Comparison of ENCODE assay signal across 1 cellular context in genomic region chr19:55690769-55691545, GRCh38.
TF ChIP-seq lines count a peak whose summit lies in the region.

No MANE protein-coding gene starts in this region.

TF ChIP-seq in GM12878, 131 proteins besides CTCF, POLR2A, EP300 and RAD21:
- TF ChIP-seq ZNF622 (IDR thresholded peaks at IDR 0.05) (no peak), NR2F1 (conservative IDR thresholded peaks at IDR 0.05) (no peak), SIX5 (IDR thresholded peaks at IDR 0.05; ENCODE audit: low read depth, low read length, severe bottlenecking) (no peak), EGR1 (IDR thresholded peaks at IDR 0.05; ENCODE audit: borderline replicate concordance in 1 of 2, low read depth in 2 of 2, low read length in 2 of 2) (no peak), BACH1 (IDR thresholded peaks at IDR 0.05; ENCODE audit: borderline replicate concordance) (no peak), TAF1 (IDR thresholded peaks at IDR 0.05; ENCODE audit: borderline replicate concordance, low read depth, low read length) (no peak), GABPA (IDR thresholded peaks at IDR 0.05; ENCODE audit: low read depth) (no peak), MYC (IDR thresholded peaks at IDR 0.05; ENCODE audit: insufficient read depth, insufficient read length, insufficient replicate concordance, low read length, severe bottlenecking) (no peak)
